Comparison of ENCODE assay signal across 8 cellular contexts in the genomic region with DNA sequence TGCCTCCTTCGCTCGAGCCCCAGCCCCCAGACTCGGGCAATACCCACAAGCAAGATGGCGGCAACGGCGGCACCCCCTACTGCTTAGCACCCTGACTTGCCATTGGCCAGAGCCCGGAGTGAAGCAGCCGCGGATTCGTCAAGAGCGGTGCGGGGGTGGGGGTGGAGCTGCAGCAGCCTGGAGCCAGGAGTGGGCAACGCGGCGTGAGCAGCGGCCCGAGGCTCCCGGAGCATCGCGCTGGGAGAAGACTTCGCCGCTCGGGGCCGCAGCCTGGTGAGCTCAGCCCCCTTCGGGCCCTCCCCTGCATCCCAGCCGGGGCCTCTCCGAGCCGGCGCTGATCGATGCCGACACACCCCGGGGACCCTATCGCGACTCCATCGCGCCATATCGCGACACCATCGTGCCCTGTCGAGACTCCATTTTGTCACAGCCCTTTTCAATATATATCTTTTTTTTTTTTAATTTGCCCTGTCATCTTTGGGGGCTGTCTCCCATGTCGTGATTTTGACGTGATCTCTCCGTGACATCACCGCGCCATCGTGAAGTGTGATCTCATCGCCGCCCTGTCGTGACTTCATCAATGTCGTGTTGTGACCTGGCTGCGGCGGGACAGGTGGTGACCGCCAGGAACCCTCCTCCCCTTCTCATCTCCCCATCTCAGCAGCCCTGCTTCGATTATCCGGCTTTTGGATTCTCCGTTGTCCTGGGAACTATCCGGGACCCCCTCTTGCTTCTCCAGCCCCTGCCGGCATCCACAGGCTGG. TPM values are rescaled to one million over a fixed set of nuclear protein-coding genes. Genes with fewer than 3 reads are reported as not detected.
DNase-seq lines count a peak whose midpoint lies in the region; ATAC-seq and TF ChIP-seq lines count a peak whose summit lies in the region.

TSS of gene NCDN (plus strand) at position 189 of the 763 bp plus-strand sequence. CDS start at position 581, 392 bp downstream.

- ATAC-seq in HG02885 (IDR thresholded peaks at IDR 0.05; ENCODE audit: poor library complexity, unreplicated experiment) (peak; percentile 86), left ventricle myocardium superior (peak; percentile 94), psoas muscle (peak; percentile 92 to 95 (median 92))

- TF ChIP-seq CTCF in psoas muscle (IDR thresholded peaks at IDR 0.05) (no peak), uterus (IDR thresholded peaks at IDR 0.05) (peak in 2 of 4 experiments; percentile 12 to 18)

- TF ChIP-seq POLR2A in GM15510 (IDR thresholded peaks at IDR 0.05; ENCODE audit: borderline replicate concordance, extremely low read depth, insufficient read length) (peak; percentile 90), uterus (IDR thresholded peaks at IDR 0.05) (peak; percentile 4 to 19)

- no peaks in the 10 kb centered on the region for H3K9me3 ChIP-seq in psoas muscle
- H3K9me3 ChIP-seq in uterus = no peaks in the 10 kb centered on the region

- intact Hi-C loops in left ventricle myocardium superior (cut with micrococcal nuclease) = loop anchor here (5.0 kb wide), 1 partner anchor 105 kb away; no protein-coding TSS in a partner anchor
- intact Hi-C loops in psoas muscle (cut with DNase I) = no loop called here
- intact Hi-C loops in uterus (cut with DNase I; ENCODE audit: low total_unique reads) = no loop called here

- DNase-seq in NCI-H187 (lab: John Stamatoyannopoulos, UW) (peak; percentile 87 to 97), T-helper 2 cell (peak; percentile 90 to 98 (median 93)), left ventricle myocardium superior (peak; percentile 98), psoas muscle (peak; percentile 98), uterus (peak; percentile 96)

- peaks cover 54% of the 10 kb centered on the region for H3K4me1 ChIP-seq in psoas muscle
- H3K4me1 ChIP-seq in uterus = peaks cover 0 to 15% of the 10 kb centered on the region in 2 donors

- H3K27ac ChIP-seq in angular gyrus (ENCODE audit: low read depth, low read length) (peak within 1 kb of the TSS; percentile 98), psoas muscle (peak within 1 kb of the TSS; percentile 99), uterus (peak within 1 kb of the TSS; percentile 96 to 98)

- H3K36me3 ChIP-seq in psoas muscle (ENCODE audit: insufficient read depth in 1 of 2, low read depth in 1 of 2) = peaks cover 0 to 26% of the 10 kb centered on the region in 2 donors
- H3K36me3 ChIP-seq in uterus = no peaks in the 10 kb centered on the region

- peak within 1 kb of the TSS; percentile 99 for H3K4me3 ChIP-seq in psoas muscle
- H3K4me3 ChIP-seq in uterus = peak within 1 kb of the TSS; percentile 87 to 92

- WGBS in psoas muscle, 3 donors = 0 to 1% (median 0%) methylated on average over 55 to 58 of the region's 58 CpGs

- H3K27me3 ChIP-seq in psoas muscle (ENCODE audit: insufficient read depth in 3 of 3, low read length in 2 of 3) = no peaks in the 10 kb centered on the region
- H3K27me3 ChIP-seq in uterus = no peaks in the 10 kb centered on the region

RNA-seq across cellular contexts. Expression of gene NCDN, which starts in this region (rescaled TPM):
- total RNA-seq in left ventricle myocardium superior (24.5 TPM), psoas muscle (10 to 100 TPM; 12.5 to 21.2 (median 13.7) TPM), uterus (10 to 100 TPM in 2 of 4 donors, 1 to 10 TPM in 2; 4.4 to 29.9 (median 17.0) TPM)
- polyA plus RNA-seq in psoas muscle = 10 to 100 TPM in 2 of 3 donors, 1 to 10 TPM in 1; 6.8 to 23.1 (median 13.9) TPM

Comparison
In these comparisons a context has a peak if more than half of its experiments do, and no peak if none do; other contexts are left out.
1. Peak in every context shown above with its lines: DNase-seq, ATAC-seq, H3K4me3 ChIP-seq and H3K27ac ChIP-seq.